ENCODE assay signal across 17 cellular contexts in genomic region chr2:121816797-121817196, GRCh38.
DNase-seq lines count a peak whose midpoint lies in the region; ATAC-seq and TF ChIP-seq lines count a peak whose summit lies in the region.
"Had no signal": no experiment of that assay in that cellular context is flagged by ENCODE, and none has a peak within 500 bp of the region (broad histone marks: within the 10 kb centered on the region; RNA-seq: fewer than 3 reads in every experiment).

No MANE protein-coding gene starts in this region.

- peak overlapping the region in 1 of 8 donors; percentile 4 for H3K4me3 Mint-ChIP-seq in naive B cell
- H3K4me3 Mint-ChIP-seq: CD4-positive, CD25-positive, alpha-beta regulatory T cell; H9 had no signal

- 0 out of 2 replicates have a peak overlapping the region, but pooled peaks have one; percentile 11 for H2AFZ ChIP-seq in OCI-LY3 (ENCODE audit: low read depth, low read length)

- H3K27ac ChIP-seq in BLaER1 (no peak overlapping the region), OCI-LY3 (ENCODE audit: low read length) (no peak overlapping the region)
- H3K27ac ChIP-seq: HL-60 had no signal

- H3K36me3 ChIP-seq in BLaER1 (no peaks in the 10 kb centered on the region), OCI-LY3 (replicated peaks; ENCODE audit: low read depth, low read length) (no peaks in the 10 kb centered on the region)

- H3K36me3 Mint-ChIP-seq in naive B cell = no peaks in the 10 kb centered on the region
- H3K36me3 Mint-ChIP-seq: CD4-positive, CD25-positive, alpha-beta regulatory T cell had no signal

- H3K9me3 ChIP-seq in BLaER1 (peaks cover 14% of the 10 kb centered on the region), OCI-LY3 (ENCODE audit: insufficient read depth, low read length) (no peaks in the 10 kb centered on the region)

- no peak for TF ChIP-seq CTCF in OCI-LY3 (IDR thresholded peaks at IDR 0.05; ENCODE audit: low read depth, low read length)

- peak overlapping the region; percentile 45 for H3K4me2 ChIP-seq in BLaER1
- H3K4me2 ChIP-seq in OCI-LY3 (ENCODE audit: low read length) = no peak overlapping the region

- H3K4me1 Mint-ChIP-seq in naive B cell = peaks cover 18 to 44% (median 25%) of the 10 kb centered on the region in 3 donors

- H3K27me3 Mint-ChIP-seq in naive B cell = peaks cover 0 to 5% (median 0%) of the 10 kb centered on the region in 3 donors

- H3K27me3 ChIP-seq in BLaER1 (no peaks in the 10 kb centered on the region), OCI-LY3 (ENCODE audit: low read depth, low read length) (no peaks in the 10 kb centered on the region)

- no peaks in the 10 kb centered on the region for H3K79me2 ChIP-seq in OCI-LY3 (ENCODE audit: low read length)

- H3K9ac ChIP-seq in BLaER1 (no peak overlapping the region), OCI-LY3 (ENCODE audit: low read length) (no peak overlapping the region)

- H3K27ac Mint-ChIP-seq in naive B cell = no peak overlapping the region
- H3K27ac Mint-ChIP-seq: CD4-positive, CD25-positive, alpha-beta regulatory T cell had no signal

- H3K4me1 ChIP-seq in BLaER1 (peaks cover 65% of the 10 kb centered on the region), OCI-LY3 (ENCODE audit: low read length) (peaks cover 12% of the 10 kb centered on the region)

- peaks cover 0 to 5% (median 0%) of the 10 kb centered on the region in 7 donors for H3K9me3 Mint-ChIP-seq in naive B cell

- ATAC-seq in GM19463 (IDR thresholded peaks at IDR 0.05; ENCODE audit: unreplicated experiment) (peak; percentile 60), naive B cell (ENCODE audit: low read depth in 2 of 2) (peak; percentile 52 to 80), HG03469 (IDR thresholded peaks at IDR 0.05; ENCODE audit: unreplicated experiment) (no peak)

- no peak overlapping the region for H3K4me3 ChIP-seq in BLaER1
- H3K4me3 ChIP-seq in OCI-LY3 (ENCODE audit: low read length) = no peak overlapping the region

- peak; percentile 13 for DNase-seq in naive B cell
- no peak for DNase-seq in RKO (ENCODE audit: low spot score)
- no peak for DNase-seq in cortex of kidney (lab: John Stamatoyannopoulos, UW)
- DNase-seq in middle frontal gyrus (ENCODE audit: extremely low spot score, low spot score) = no peak
- DNase-seq: Calu3; CD4-positive, CD25-positive, alpha-beta regulatory T cell; DMS79 treated with DMSO at 0.1 percent for 48 hours; GDM1; H9; KBM-7; NCI-H1092 treated with DMSO at 0.1 percent for 48 hours; SIG-M5 had no signal

- H4K20me1 ChIP-seq in BLaER1 (no peaks in the 10 kb centered on the region), OCI-LY3 (ENCODE audit: insufficient read depth, low read length) (no peaks in the 10 kb centered on the region)
